In genomic region chr1:112316254-112316653, GRCh38 we compare ENCODE assay signal across 27 cellular contexts.
"Had no signal": no experiment of that assay in that cellular context is flagged by ENCODE, and none has a peak within 500 bp of the region (broad histone marks: within the 10 kb centered on the region; RNA-seq: fewer than 3 reads in every experiment).

No MANE protein-coding gene starts in this region.

- ATAC-seq: activated CD4-positive, CD25-positive, alpha-beta regulatory T cell treated with anti-CD3 and anti-CD28 coated beads, Interleukin-2, amount 50 U/mL, for 24 hours; activated CD8-positive, alpha-beta memory T cell treated with anti-CD3 and anti-CD28 coated beads, Interleukin-2, amount 10 ng/mL, durations not matched to agents 7 days and 5 days; activated CD8-positive, alpha-beta T cell treated with anti-CD3 and anti-CD28 coated beads for 36 hours; body of pancreas; left ventricle myocardium superior; natural killer cell treated with Interleukin-12 subunit alpha and Interleukin-12 subunit beta and Interleukin-15 and Interleukin-18, amount 100 ng/mL, for 72 hours; pancreas; psoas muscle; stimulated activated naive B cell treated with anti-CD40 and anti-IgM and Interleukin-4, amounts not matched to agents 10 μg/mL and 1 μg/mL and 100 μg/mL, for 72 hours; T-helper 17 cell had no signal

- H3K4me3 Mint-ChIP-seq: activated CD4-positive, alpha-beta T cell treated with anti-CD3 and anti-CD28 coated beads, Interleukin-2, amount 10 ng/mL, durations not matched to agents 7 days and 5 days; activated CD8-positive, alpha-beta memory T cell treated with anti-CD3 and anti-CD28 coated beads, Interleukin-2, amount 10 ng/mL, durations not matched to agents 7 days and 5 days; activated CD8-positive, alpha-beta T cell treated with anti-CD3 and anti-CD28 coated beads for 36 hours; activated naive CD4-positive, alpha-beta T cell treated with anti-CD3 and anti-CD28 coated beads, Interleukin-2, amount 50 U/mL, for 24 hours; natural killer cell treated with Interleukin-12 subunit alpha and Interleukin-12 subunit beta and Interleukin-15 and Interleukin-18, amount 100 ng/mL, for 72 hours; stimulated activated naive B cell treated with anti-CD40 and anti-IgM and Interleukin-4, amounts not matched to agents 10 μg/mL and 1 μg/mL and 100 μg/mL, for 72 hours; T-helper 17 cell had no signal

- H3K27ac ChIP-seq: body of pancreas, cardiac muscle cell, epithelial cell of prostate, pancreas, psoas muscle, right atrium auricular region, thoracic aorta had no signal

- H3K36me3 ChIP-seq: cardiac muscle cell, pancreas, right atrium auricular region, thoracic aorta, upper lobe of left lung had no signal

- H3K9me3 Mint-ChIP-seq: activated CD4-positive, alpha-beta T cell treated with anti-CD3 and anti-CD28 coated beads, Interleukin-2, amount 10 ng/mL, durations not matched to agents 7 days and 5 days; activated CD8-positive, alpha-beta T cell treated with anti-CD3 and anti-CD28 coated beads for 36 hours; activated naive CD4-positive, alpha-beta T cell treated with anti-CD3 and anti-CD28 coated beads, Interleukin-2, amount 50 U/mL, for 24 hours; natural killer cell treated with Interleukin-12 subunit alpha and Interleukin-12 subunit beta and Interleukin-15 and Interleukin-18, amount 100 ng/mL, for 72 hours; stimulated activated naive B cell treated with anti-CD40 and anti-IgM and Interleukin-4, amounts not matched to agents 10 μg/mL and 1 μg/mL and 100 μg/mL, for 72 hours had no signal

- H3K36me3 Mint-ChIP-seq: activated CD8-positive, alpha-beta memory T cell treated with anti-CD3 and anti-CD28 coated beads, Interleukin-2, amount 10 ng/mL, durations not matched to agents 7 days and 5 days; activated naive CD4-positive, alpha-beta T cell treated with anti-CD3 and anti-CD28 coated beads, Interleukin-2, amount 50 U/mL, for 24 hours; natural killer cell treated with Interleukin-12 subunit alpha and Interleukin-12 subunit beta and Interleukin-15 and Interleukin-18, amount 100 ng/mL, for 72 hours; stimulated activated naive B cell treated with anti-CD40 and anti-IgM and Interleukin-4, amounts not matched to agents 10 μg/mL and 1 μg/mL and 100 μg/mL, for 72 hours had no signal

- DNase-seq: activated CD4-positive, alpha-beta T cell treated with anti-CD3 and anti-CD28 coated beads, Interleukin-2, amount 10 ng/mL, durations not matched to agents 7 days and 5 days; activated CD8-positive, alpha-beta memory T cell treated with anti-CD3 and anti-CD28 coated beads, Interleukin-2, amount 10 ng/mL, durations not matched to agents 7 days and 5 days; activated CD8-positive, alpha-beta T cell treated with anti-CD3 and anti-CD28 coated beads for 36 hours; activated gamma-delta T cell treated with Interleukin-2 at 50 U/mL for 16 hours; activated T-cell treated with anti-CD3 and anti-CD28 coated beads for 4 hours; anterior cingulate cortex; body of pancreas; cortex of kidney; foreskin fibroblast; hippocampal formation; kidney glomerular epithelial cell; left ventricle myocardium superior; midbrain; pancreas; psoas muscle; stimulated activated CD4-positive, alpha-beta T cell treated with anti-CD3 and anti-CD28 coated beads, Interleukin-2, amount 100 ng/mL, for 24 hours; stimulated activated naive B cell treated with anti-CD40 and anti-IgM and Interleukin-4, amounts not matched to agents 10 μg/mL and 1 μg/mL and 100 μg/mL, for 72 hours; SW 1271; T-helper 17 cell had no signal

- H3K4me1 ChIP-seq: body of pancreas, pancreas, psoas muscle, right atrium auricular region had no signal

- H3K27me3 ChIP-seq: body of pancreas, pancreas, right atrium auricular region, upper lobe of left lung had no signal

- H3K4me1 Mint-ChIP-seq: activated CD8-positive, alpha-beta memory T cell treated with anti-CD3 and anti-CD28 coated beads, Interleukin-2, amount 10 ng/mL, durations not matched to agents 7 days and 5 days; activated naive CD4-positive, alpha-beta T cell treated with anti-CD3 and anti-CD28 coated beads, Interleukin-2, amount 50 U/mL, for 24 hours had no signal

- H3K9me3 ChIP-seq: body of pancreas, pancreas, psoas muscle, right atrium auricular region, thoracic aorta, upper lobe of left lung had no signal

- H3K27ac Mint-ChIP-seq: activated CD4-positive, alpha-beta T cell treated with anti-CD3 and anti-CD28 coated beads, Interleukin-2, amount 10 ng/mL, durations not matched to agents 7 days and 5 days; activated CD8-positive, alpha-beta memory T cell treated with anti-CD3 and anti-CD28 coated beads, Interleukin-2, amount 10 ng/mL, durations not matched to agents 7 days and 5 days; activated CD8-positive, alpha-beta T cell treated with anti-CD3 and anti-CD28 coated beads for 36 hours; activated naive CD4-positive, alpha-beta T cell treated with anti-CD3 and anti-CD28 coated beads, Interleukin-2, amount 50 U/mL, for 24 hours; natural killer cell treated with Interleukin-12 subunit alpha and Interleukin-12 subunit beta and Interleukin-15 and Interleukin-18, amount 100 ng/mL, for 72 hours; stimulated activated naive B cell treated with anti-CD40 and anti-IgM and Interleukin-4, amounts not matched to agents 10 μg/mL and 1 μg/mL and 100 μg/mL, for 72 hours; T-helper 17 cell had no signal

- H3K4me3 ChIP-seq: body of pancreas, cardiac muscle cell, pancreas, psoas muscle, right atrium auricular region, thoracic aorta, upper lobe of left lung had no signal
